ENCODE assay signal across 7 cellular contexts in genomic region chr1:46197551-46198025, GRCh38. TPM values are rescaled to one million over a fixed set of nuclear protein-coding genes. Genes with fewer than 3 reads are reported as not detected.
DNase-seq lines count a peak whose midpoint lies in the region; ATAC-seq, FAIRE-seq and TF ChIP-seq lines count a peak whose summit lies in the region.

No MANE protein-coding gene starts in this region.

- no peaks in the 10 kb centered on the region for H3K27me3 Mint-ChIP-seq in activated T-helper 2 cell treated with anti-CD3 and anti-CD28 coated beads, Interferon-gamma antibody, Interleukin-2, Interleukin-4, amounts not matched to agents 10 μg/mL and 5 μg/mL and 100 μg/mL, durations not matched to agents 14 hours and 24 hours and 36 hours (ENCODE audit: low read depth)

- intact Hi-C loops in activated T-helper 2 cell treated with anti-CD3 and anti-CD28 coated beads, Interferon-gamma antibody, Interleukin-2, Interleukin-4, amounts not matched to agents 10 μg/mL and 5 μg/mL and 100 μg/mL, durations not matched to agents 14 hours and 24 hours and 36 hours (cut with micrococcal nuclease), result loop anchor here (2.0 kb wide), 1 partner anchor 13 kb away; no protein-coding TSS in a partner anchor

- no peaks in the 10 kb centered on the region for H3K9me3 Mint-ChIP-seq in activated T-helper 2 cell treated with anti-CD3 and anti-CD28 coated beads, Interferon-gamma antibody, Interleukin-2, Interleukin-4, amounts not matched to agents 10 μg/mL and 5 μg/mL and 100 μg/mL, durations not matched to agents 14 hours and 24 hours and 36 hours

- no peaks in the 10 kb centered on the region for H3K9me3 ChIP-seq in iPS-18c (ENCODE audit: control insufficient read depth, insufficient read depth, low read length)
- H3K9me3 ChIP-seq in suprapubic skin, result no peaks in the 10 kb centered on the region

- peak overlapping the region; percentile 71 for H3K4me3 ChIP-seq in iPS-18c (ENCODE audit: insufficient read depth, low read depth, low read length)
- H3K4me3 ChIP-seq in suprapubic skin, result peak overlapping the region; percentile 78

- no peak overlapping the region for H3K27ac ChIP-seq in suprapubic skin

- no peak for TF ChIP-seq EP300 in suprapubic skin (IDR thresholded peaks at IDR 0.05)

- peaks cover 27% of the 10 kb centered on the region for H3K4me1 ChIP-seq in suprapubic skin

- DNase-seq in activated T-helper 2 cell treated with anti-CD3 and anti-CD28 coated beads, Interferon-gamma antibody, Interleukin-2, Interleukin-4, amounts not matched to agents 10 μg/mL and 5 μg/mL and 100 μg/mL, durations not matched to agents 14 hours and 24 hours and 36 hours (ENCODE audit: low spot score), result no peak
- DNase-seq in suprapubic skin (ENCODE audit: low spot score in 2 of 2) (no peak), cerebellar nuclear complex (lab: John Stamatoyannopoulos, UW) (no peak), GM12892 (ENCODE audit: insufficient read length) (no peak)

- peak overlapping the region; percentile 85 for H3K4me3 Mint-ChIP-seq in activated T-helper 2 cell treated with anti-CD3 and anti-CD28 coated beads, Interferon-gamma antibody, Interleukin-2, Interleukin-4, amounts not matched to agents 10 μg/mL and 5 μg/mL and 100 μg/mL, durations not matched to agents 14 hours and 24 hours and 36 hours (ENCODE audit: low read depth)

- TF ChIP-seq CTCF in suprapubic skin (IDR thresholded peaks at IDR 0.05), result no peak

- FAIRE-seq in GM12892 (lab: Jason Lieb, UNC), result no peak

- TF ChIP-seq POLR2A in suprapubic skin (IDR thresholded peaks at IDR 0.05), result no peak
- TF ChIP-seq POLR2A in GM12892 (IDR thresholded peaks at IDR 0.05; ENCODE audit: low read depth, low read length), result no peak

- H3K27ac Mint-ChIP-seq in activated T-helper 2 cell treated with anti-CD3 and anti-CD28 coated beads, Interferon-gamma antibody, Interleukin-2, Interleukin-4, amounts not matched to agents 10 μg/mL and 5 μg/mL and 100 μg/mL, durations not matched to agents 14 hours and 24 hours and 36 hours, result peak overlapping the region; percentile 80

- peaks cover 32% of the 10 kb centered on the region for H3K36me3 ChIP-seq in suprapubic skin

- H3K4me1 Mint-ChIP-seq in activated T-helper 2 cell treated with anti-CD3 and anti-CD28 coated beads, Interferon-gamma antibody, Interleukin-2, Interleukin-4, amounts not matched to agents 10 μg/mL and 5 μg/mL and 100 μg/mL, durations not matched to agents 14 hours and 24 hours and 36 hours (ENCODE audit: low read depth), result peaks cover 14% of the 10 kb centered on the region

- WGBS in suprapubic skin, result no CpG with 5 or more reads among the region's 9 CpGs

- peak; percentile 7 for ATAC-seq in HG02588 (IDR thresholded peaks at IDR 0.05; ENCODE audit: unreplicated experiment)
- no peak for ATAC-seq in GM18511 (IDR thresholded peaks at IDR 0.05; ENCODE audit: unreplicated experiment)

- peaks cover 13% of the 10 kb centered on the region for H3K36me3 Mint-ChIP-seq in activated T-helper 2 cell treated with anti-CD3 and anti-CD28 coated beads, Interferon-gamma antibody, Interleukin-2, Interleukin-4, amounts not matched to agents 10 μg/mL and 5 μg/mL and 100 μg/mL, durations not matched to agents 14 hours and 24 hours and 36 hours (ENCODE audit: low read depth)

- H3K27me3 ChIP-seq in suprapubic skin, result no peaks in the 10 kb centered on the region

RNA-seq across cellular contexts. Expression of gene POMGNT1, which starts 0.6 kb away (rescaled TPM):
- total RNA-seq in activated T-helper 2 cell treated with anti-CD3 and anti-CD28 coated beads, Interferon-gamma antibody, Interleukin-2, Interleukin-4, amounts not matched to agents 10 μg/mL and 5 μg/mL and 100 μg/mL, durations not matched to agents 14 hours and 24 hours and 36 hours, result 67.0 and 67.8 TPM in 2 replicates
- 10 to 100 TPM; 36.2 to 59.2 (median 47.7) TPM for total RNA-seq in suprapubic skin
- polyA plus RNA-seq in GM12892 (2012; ENCODE audit: missing spikeins), result 28.0 TPM

RNA-seq across cellular contexts. Expression of gene LURAP1, which starts 5.5 kb away (rescaled TPM):
- total RNA-seq in activated T-helper 2 cell treated with anti-CD3 and anti-CD28 coated beads, Interferon-gamma antibody, Interleukin-2, Interleukin-4, amounts not matched to agents 10 μg/mL and 5 μg/mL and 100 μg/mL, durations not matched to agents 14 hours and 24 hours and 36 hours, result 0.18 TPM in 1 of 2 replicates, not detected in the other
- 10 to 100 TPM in 1 of 4 donors, 1 to 10 TPM in 3; 2.6 to 12.6 (median 4.7) TPM for total RNA-seq in suprapubic skin
- polyA plus RNA-seq in GM12892 (2012; ENCODE audit: missing spikeins), result not detected

RNA-seq across cellular contexts. Expression of gene P3R3URF, which starts 21.3 kb away (rescaled TPM):
- total RNA-seq in activated T-helper 2 cell treated with anti-CD3 and anti-CD28 coated beads, Interferon-gamma antibody, Interleukin-2, Interleukin-4, amounts not matched to agents 10 μg/mL and 5 μg/mL and 100 μg/mL, durations not matched to agents 14 hours and 24 hours and 36 hours, result not detected in 2 replicates
- not detected for total RNA-seq in suprapubic skin
- not detected for polyA plus RNA-seq in GM12892 (2012; ENCODE audit: missing spikeins)

RNA-seq across cellular contexts. Expression of gene TSPAN1, which starts 22.7 kb away (rescaled TPM):
- 0.46 TPM in 1 of 2 replicates, not detected in the other for total RNA-seq in activated T-helper 2 cell treated with anti-CD3 and anti-CD28 coated beads, Interferon-gamma antibody, Interleukin-2, Interleukin-4, amounts not matched to agents 10 μg/mL and 5 μg/mL and 100 μg/mL, durations not matched to agents 14 hours and 24 hours and 36 hours
- 1 to 10 TPM; 2.1 to 7.8 (median 3.3) TPM for total RNA-seq in suprapubic skin
- polyA plus RNA-seq in GM12892 (2012; ENCODE audit: missing spikeins), result 0.34 TPM

RNA-seq across cellular contexts. Expression of gene RAD54L, which starts 50.0 kb away (rescaled TPM):
- 48.0 and 49.0 TPM in 2 replicates for total RNA-seq in activated T-helper 2 cell treated with anti-CD3 and anti-CD28 coated beads, Interferon-gamma antibody, Interleukin-2, Interleukin-4, amounts not matched to agents 10 μg/mL and 5 μg/mL and 100 μg/mL, durations not matched to agents 14 hours and 24 hours and 36 hours
- 1 to 10 TPM; 1.1 to 6.1 (median 2.1) TPM for total RNA-seq in suprapubic skin
- 16.1 TPM for polyA plus RNA-seq in GM12892 (2012; ENCODE audit: missing spikeins)
